23 cellular contexts compared by ENCODE assay signal in the genomic region with DNA sequence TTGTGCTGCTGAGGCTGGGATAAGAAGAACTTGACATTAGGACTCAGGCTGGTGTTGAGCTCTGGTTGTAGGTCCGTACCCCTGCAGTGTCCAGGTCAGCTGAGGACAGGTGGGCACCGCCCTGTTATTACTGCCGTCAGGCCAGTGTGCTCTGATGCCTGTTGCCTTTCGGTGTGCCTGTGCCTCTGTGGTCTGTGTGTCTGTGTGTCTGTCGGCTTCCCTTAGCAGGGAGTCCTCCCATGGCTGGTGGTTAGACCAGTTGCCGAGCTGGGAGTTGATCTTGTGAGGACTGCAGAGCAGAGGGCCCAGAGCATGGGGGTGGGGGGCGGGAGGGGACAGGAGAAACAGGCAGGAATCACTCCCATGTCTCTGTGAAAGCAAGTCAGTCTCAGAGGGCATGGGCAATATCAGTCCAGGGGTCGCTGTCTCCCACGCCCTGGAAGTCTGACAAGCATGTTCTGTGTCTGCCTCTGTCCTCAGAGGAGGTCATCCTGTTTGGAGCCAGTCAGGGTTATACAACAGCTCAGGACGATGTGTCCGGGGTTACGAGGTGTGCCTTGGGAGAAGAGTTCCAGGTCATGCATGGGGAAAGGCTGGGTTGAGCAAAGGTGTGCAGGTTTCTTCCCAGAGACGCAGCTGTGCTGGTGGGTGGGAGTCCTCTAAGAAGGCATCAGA.
DNase-seq lines count a peak whose midpoint lies in the region; ATAC-seq and TF ChIP-seq lines count a peak whose summit lies in the region.
"Had no signal": no experiment of that assay in that cellular context is flagged by ENCODE, and none has a peak within 500 bp of the region (broad histone marks: within the 10 kb centered on the region; RNA-seq: fewer than 3 reads in every experiment).

No MANE protein-coding gene starts in this region.

- in situ Hi-C loops in gastrocnemius medialis (cut with MboI; ENCODE audit: low sequenced_read_pairs in 4 of 4): loop anchor here in 2 of 4 donors (5.0 kb wide), 1 partner anchor 255 kb away; no protein-coding TSS in a partner anchor

- H3K36me3 ChIP-seq in lower lobe of right lung: no peaks in the 10 kb centered on the region
- no peaks in the 10 kb centered on the region for H3K36me3 ChIP-seq in gastrocnemius medialis

- no peak for TF ChIP-seq POLR2A in gastrocnemius medialis (IDR thresholded peaks at IDR 0.05)

- peak; percentile 53 for ATAC-seq in Right ventricle myocardium inferior
- ATAC-seq in lower lobe of right lung: no peak
- ATAC-seq in gastrocnemius medialis: no peak
- ATAC-seq in sciatic nerve: no peak
- ATAC-seq in HG03280 (IDR thresholded peaks at IDR 0.05; ENCODE audit: unreplicated experiment): no peak
- ATAC-seq in HG03571 (IDR thresholded peaks at IDR 0.05; ENCODE audit: unreplicated experiment): no peak
- ATAC-seq: activated CD4-positive, alpha-beta T cell treated with anti-CD3 and anti-CD28 coated beads for 36 hours; CD8-positive, alpha-beta T cell; stimulated activated effector memory CD8-positive, alpha-beta T cell treated with anti-CD3 and anti-CD28 coated beads, Interleukin-12 subunit alpha, Interleukin-12 subunit beta, amount 100 ng/mL, for 72 hours had no signal

- H3K27ac ChIP-seq in lower lobe of right lung (no peak overlapping the region), gastrocnemius medialis (peak overlapping the region; percentile 29 to 57 (median 52))
- H3K27ac ChIP-seq: neutrophil had no signal

- DNase-seq in Right ventricle myocardium inferior (ENCODE audit: missing footprints): peak; percentile 52
- DNase-seq in cardiac septum (ENCODE audit: low spot score): no peak
- DNase-seq in lower lobe of right lung: peak; percentile 27
- DNase-seq in gastrocnemius medialis: no peak
- DNase-seq in Ammon's horn (ENCODE audit: low spot score): no peak
- DNase-seq in sciatic nerve (ENCODE audit: low spot score): no peak
- DNase-seq: activated CD4-positive, alpha-beta T cell treated with anti-CD3 and anti-CD28 coated beads for 36 hours; activated effector memory CD4-positive, alpha-beta T cell treated with anti-CD3 and anti-CD28 coated beads, Interleukin-2, amount 50 U/mL, for 16 hours; activated naive CD8-positive, alpha-beta T cell treated with anti-CD3 and anti-CD28 coated beads for 36 hours; activated T-cell treated with anti-CD3 and anti-CD28 coated beads for 4 hours; CD8-positive, alpha-beta T cell; DMS 273 treated with DMSO at 0.1 percent for 48 hours; glutamatergic neuron; HFFc6; NCI-H1048; NCI-H187 treated with DMSO at 0.1 percent for 48 hours; NCI-H524; SHP77; stimulated activated CD4-positive, alpha-beta T cell treated with anti-CD3 and anti-CD28 coated beads, Interleukin-4, amount 100 ng/mL, for 1 hour had no signal

- H3K9me3 ChIP-seq in lower lobe of right lung: no peaks in the 10 kb centered on the region
- H3K9me3 ChIP-seq in gastrocnemius medialis: no peaks in the 10 kb centered on the region
- H3K9me3 ChIP-seq: neutrophil had no signal

- H3K4me1 ChIP-seq in lower lobe of right lung (peaks cover 22% of the 10 kb centered on the region), gastrocnemius medialis (peaks cover 29 to 41% of the 10 kb centered on the region in 2 donors)

- TF ChIP-seq CTCF in lower lobe of right lung (IDR thresholded peaks at IDR 0.05) (no peak), gastrocnemius medialis (IDR thresholded peaks at IDR 0.05 in 4 of 5, conservative IDR thresholded peaks at IDR 0.05 in 1 of 5) (no peak)

- H3K27me3 ChIP-seq in lower lobe of right lung (ENCODE audit: low read depth): no peaks in the 10 kb centered on the region
- no peaks in the 10 kb centered on the region for H3K27me3 ChIP-seq in gastrocnemius medialis
- H3K27me3 ChIP-seq: neutrophil had no signal

- H3K4me3 ChIP-seq in lower lobe of right lung (no peak overlapping the region), gastrocnemius medialis (no peak overlapping the region)

- intact Hi-C loops in Right ventricle myocardium inferior (cut with DNase I) (no loop called here), cardiac septum (cut with DNase I) (no loop called here), lower lobe of right lung (cut with DNase I) (loop anchor here (5.0 kb wide), 1 partner anchor 255 kb away; no protein-coding TSS in a partner anchor), gastrocnemius medialis (cut with DNase I; ENCODE audit: low total_unique reads) (loop anchor here (5.0 kb wide), 1 partner anchor 95 kb away; no protein-coding TSS in a partner anchor), sciatic nerve (cut with DNase I) (no loop called here)

Comparison
In these comparisons a context has a peak if more than half of its experiments do, and no peak if none do; other contexts are left out.
1. DNase-seq: peak in Right ventricle myocardium inferior (single experiment) and lower lobe of right lung (single experiment); none in cardiac septum (single experiment), gastrocnemius medialis (0 of 2), Ammon's horn (single experiment) and sciatic nerve (single experiment).
2. intact Hi-C loops: an anchor here in lower lobe of right lung (5.0 kb wide) and gastrocnemius medialis (5.0 kb wide); none called in Right ventricle myocardium inferior, cardiac septum and sciatic nerve.